ENCODE assay signal across 12 cellular contexts in genomic region chr19:35844482-35845214, GRCh38. TPM values are rescaled to one million over a fixed set of nuclear protein-coding genes. Genes with fewer than 3 reads are reported as not detected.
DNase-seq lines count a peak whose midpoint lies in the region; ATAC-seq and TF ChIP-seq lines count a peak whose summit lies in the region.
"Had no signal": no experiment of that assay in that cellular context is flagged by ENCODE, and none has a peak within 500 bp of the region (broad histone marks: within the 10 kb centered on the region; RNA-seq: fewer than 3 reads in every experiment).

No MANE protein-coding gene starts in this region.

- TF ChIP-seq CTCF in CD4-positive, alpha-beta T cell (IDR thresholded peaks at IDR 0.05): no peak
- TF ChIP-seq CTCF in HFFc6 (IDR thresholded peaks at IDR 0.05) (no peak), nephron progenitor cell (IDR thresholded peaks at IDR 0.05) (no peak)

- peaks cover 4% of the 10 kb centered on the region for H3K9me3 Mint-ChIP-seq in CD4-positive, alpha-beta T cell
- H3K9me3 Mint-ChIP-seq in HFFc6: peaks cover 9% of the 10 kb centered on the region
- no peaks in the 10 kb centered on the region for H3K9me3 Mint-ChIP-seq in dendritic cell treated with granulocyte-macrophage colony-stimulating factor and Interleukin-4, amounts not matched to agents 40 ng/mL and 50 ng/mL, for 4 days
- peaks cover 18% of the 10 kb centered on the region for H3K9me3 Mint-ChIP-seq in nephron progenitor cell

- H3K27me3 ChIP-seq in CD4-positive, alpha-beta T cell (ENCODE audit: control insufficient read depth, insufficient read depth, low read length): peaks cover 73% of the 10 kb centered on the region

- ATAC-seq in CD4-positive, alpha-beta T cell (ENCODE audit: poor library complexity): no peak
- ATAC-seq in HG02938 (IDR thresholded peaks at IDR 0.05; ENCODE audit: unreplicated experiment): no peak
- ATAC-seq: gastroesophageal sphincter had no signal

- CTCF ChIA-PET in CD4-positive, alpha-beta T cell (lab: Charles Lee): no interaction called here

- peak overlapping the region; percentile 85 for H3K4me3 Mint-ChIP-seq in CD4-positive, alpha-beta T cell
- H3K4me3 Mint-ChIP-seq in HFFc6 (peak overlapping the region; percentile 14; the same call in 1 of the 2 replicates), nephron progenitor cell (peak overlapping the region; percentile 68)
- H3K4me3 Mint-ChIP-seq in dendritic cell treated with granulocyte-macrophage colony-stimulating factor and Interleukin-4, amounts not matched to agents 40 ng/mL and 50 ng/mL, for 4 days: peak overlapping the region; percentile 62

- H3K4me1 Mint-ChIP-seq in CD4-positive, alpha-beta T cell (ENCODE audit: low read depth): peaks cover 19% of the 10 kb centered on the region
- H3K4me1 Mint-ChIP-seq in HFFc6 (ENCODE audit: low read depth) (peaks cover 5% of the 10 kb centered on the region; the same call in 1 of the 2 replicates), nephron progenitor cell (peaks cover 21% of the 10 kb centered on the region)
- H3K4me1 Mint-ChIP-seq in dendritic cell treated with granulocyte-macrophage colony-stimulating factor and Interleukin-4, amounts not matched to agents 40 ng/mL and 50 ng/mL, for 4 days (ENCODE audit: low read depth): peaks cover 16% of the 10 kb centered on the region

- POLR2A ChIA-PET in CD4-positive, alpha-beta T cell (lab: Charles Lee): no interaction called here

- H3K27ac Mint-ChIP-seq in CD4-positive, alpha-beta T cell: no peak overlapping the region
- H3K27ac Mint-ChIP-seq in HFFc6 (no peak overlapping the region), nephron progenitor cell (no peak overlapping the region)
- H3K27ac Mint-ChIP-seq in dendritic cell treated with granulocyte-macrophage colony-stimulating factor and Interleukin-4, amounts not matched to agents 40 ng/mL and 50 ng/mL, for 4 days: no peak overlapping the region

- no peaks in the 10 kb centered on the region for H3K36me3 Mint-ChIP-seq in CD4-positive, alpha-beta T cell (ENCODE audit: low read depth)
- H3K36me3 Mint-ChIP-seq in HFFc6 (ENCODE audit: low read depth) (no peaks in the 10 kb centered on the region), nephron progenitor cell (ENCODE audit: low read depth) (no peaks in the 10 kb centered on the region)
- H3K36me3 Mint-ChIP-seq in dendritic cell treated with granulocyte-macrophage colony-stimulating factor and Interleukin-4, amounts not matched to agents 40 ng/mL and 50 ng/mL, for 4 days (ENCODE audit: low read depth): no peaks in the 10 kb centered on the region

- H3K27ac ChIP-seq in CD4-positive, alpha-beta T cell (ENCODE audit: low read depth, low read length): no peak overlapping the region
- H3K27ac ChIP-seq: gastroesophageal sphincter, lower lobe of right lung had no signal

- H3K27me3 Mint-ChIP-seq in CD4-positive, alpha-beta T cell: peaks cover 75% of the 10 kb centered on the region
- H3K27me3 Mint-ChIP-seq in HFFc6 (ENCODE audit: insufficient read depth): peaks cover 48% of the 10 kb centered on the region
- peaks cover 64% of the 10 kb centered on the region for H3K27me3 Mint-ChIP-seq in dendritic cell treated with granulocyte-macrophage colony-stimulating factor and Interleukin-4, amounts not matched to agents 40 ng/mL and 50 ng/mL, for 4 days
- peaks cover 96% of the 10 kb centered on the region for H3K27me3 Mint-ChIP-seq in nephron progenitor cell (ENCODE audit: low read depth, poor library complexity)

- DNase-seq in CD4-positive, alpha-beta T cell: no peak
- DNase-seq in HFFc6: no peak
- no peak for DNase-seq in nephron progenitor cell
- no peak for DNase-seq in RPMI8226
- no peak for DNase-seq in iPS-NIHi7 (ENCODE audit: extremely low spot score)
- DNase-seq: lower lobe of right lung; NCI-H2081; stimulated activated CD4-positive, alpha-beta T cell treated with anti-CD3 and anti-CD28 coated beads, Interleukin-4, amount 100 ng/mL, for 4 hours had no signal

- intact Hi-C loops in CD4-positive, alpha-beta T cell (cut with DNase I, micrococcal nuclease): no loop called here
- intact Hi-C loops in dendritic cell treated with granulocyte-macrophage colony-stimulating factor and Interleukin-4, amounts not matched to agents 40 ng/mL and 50 ng/mL, for 4 days (cut with micrococcal nuclease): no loop called here

- no peaks in the 10 kb centered on the region for H3K9me3 ChIP-seq in CD4-positive, alpha-beta T cell (ENCODE audit: control insufficient read depth, low read length)
- H3K9me3 ChIP-seq: gastroesophageal sphincter, lower lobe of right lung had no signal

RNA-seq across cellular contexts. Expression of gene NPHS1, which starts 7.7 kb away (rescaled TPM):
- not detected for total RNA-seq in CD4-positive, alpha-beta T cell
- total RNA-seq in HFFc6 (2021; fragmentation: NEBNext Ultra II Directional; extraction: Animal tissue kit (Norgen Biotek cat#: 25700)): not detected
- total RNA-seq: gastroesophageal sphincter, lower lobe of right lung, renal cortical epithelial cell had no signal

RNA-seq across cellular contexts. Expression of gene KIRREL2, which starts 12.1 kb away (rescaled TPM):
- under 1 TPM in 1 of 2 experiments, not detected in 1; 0.14 TPM for total RNA-seq in CD4-positive, alpha-beta T cell
- total RNA-seq in HFFc6 (2021; fragmentation: NEBNext Ultra II Directional; extraction: Animal tissue kit (Norgen Biotek cat#: 25700)): under 1 TPM in 1 of 6 experiments, not detected in 5; 0.07 TPM
- total RNA-seq: gastroesophageal sphincter, renal cortical epithelial cell had no signal

RNA-seq across cellular contexts. Expression of gene APLP1, which starts 23.7 kb away (rescaled TPM):
- total RNA-seq in CD4-positive, alpha-beta T cell: not detected
- total RNA-seq in HFFc6 (2021; fragmentation: NEBNext Ultra II Directional; extraction: Animal tissue kit (Norgen Biotek cat#: 25700)): 10 to 100 TPM; 24.3 to 39.7 (median 38.1) TPM

RNA-seq across cellular contexts. Expression of gene PRODH2, which starts 32.0 kb away (rescaled TPM):
- not detected for total RNA-seq in CD4-positive, alpha-beta T cell
- not detected for total RNA-seq in HFFc6 (2021; fragmentation: NEBNext Ultra II Directional; extraction: Animal tissue kit (Norgen Biotek cat#: 25700))
- total RNA-seq: gastroesophageal sphincter, lower lobe of right lung had no signal

RNA-seq across cellular contexts. Expression of gene NFKBID, which starts 55.7 kb away (rescaled TPM):
- total RNA-seq in CD4-positive, alpha-beta T cell: 10 to 100 TPM; 26.5 to 30.1 TPM
- total RNA-seq in HFFc6 (2021; fragmentation: NEBNext Ultra II Directional; extraction: Animal tissue kit (Norgen Biotek cat#: 25700)): 1 to 10 TPM; 3.9 to 7.2 (median 5.3) TPM

Comparison
In these comparisons a context has a peak if more than half of its experiments do, and no peak if none do; other contexts are left out.
1. H3K4me3 Mint-ChIP-seq: peak in every context shown above with its lines; median percentile 85 in CD4-positive, alpha-beta T cell; 68 in nephron progenitor cell; 62 in dendritic cell treated with granulocyte-macrophage colony-stimulating factor and Interleukin-4, amounts not matched to agents 40 ng/mL and 50 ng/mL, for 4 days; 14 in HFFc6.
2. RNA of gene APLP1, which starts 23.7 kb away (total RNA-seq): 24.3 to 39.7 TPM in HFFc6; not detected in CD4-positive, alpha-beta T cell; every median in the first group is over 10 times any median in the second.